Comparison of ENCODE assay signal across 1 cellular context in the genomic region with DNA sequence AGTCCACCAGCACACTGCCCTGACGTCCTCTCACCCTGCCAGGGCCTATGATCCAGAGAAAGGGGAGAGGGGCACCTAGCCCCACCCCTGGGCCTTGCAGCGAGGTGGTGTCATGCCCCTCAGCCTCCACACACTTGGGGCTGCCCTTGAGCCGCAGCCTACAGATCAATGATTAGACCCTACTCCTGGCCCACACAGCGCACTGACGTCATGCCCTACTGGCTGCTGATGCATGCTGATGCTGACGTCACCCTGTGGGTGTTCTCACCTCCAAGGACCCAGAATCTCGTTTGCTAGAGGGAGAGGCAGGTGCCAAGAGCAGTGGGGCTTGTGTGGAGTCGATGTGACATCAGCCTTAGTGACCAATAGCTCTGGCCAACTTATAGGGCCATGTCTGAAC.
A peak's percentile ranks its signal among the peaks of the same experiment; 100 is the strongest.
TF ChIP-seq lines count a peak whose summit lies in the region.

No MANE protein-coding gene starts in this region.

TF ChIP-seq in K562, 482 proteins besides CTCF, POLR2A, EP300 and RAD21 (continued from another document):
- TF ChIP-seq RUNX1 (IDR thresholded peaks at IDR 0.05; ENCODE audit: low read depth) (no peak), ATF7 (IDR thresholded peaks at IDR 0.05) (peak; percentile 60; the same call in 1 of the 2 replicates), ATF1 (CRISPR knock-in tag; IDR thresholded peaks at IDR 0.05) (no peak), ATF1 (tag; IDR thresholded peaks at IDR 0.05) (peak; percentile 86), CREM (IDR thresholded peaks at IDR 0.05; ENCODE audit: low read depth) (peak; percentile 83)
- TF ChIP-seq, protein P1, sequence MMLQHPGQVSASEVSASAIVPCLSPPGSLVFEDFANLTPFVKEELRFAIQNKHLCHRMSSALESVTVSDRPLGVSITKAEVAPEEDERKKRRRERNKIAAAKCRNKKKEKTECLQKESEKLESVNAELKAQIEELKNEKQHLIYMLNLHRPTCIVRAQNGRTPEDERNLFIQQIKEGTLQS (IDR thresholded peaks at IDR 0.05) = peak; percentile 80
- TF ChIP-seq, protein P1 (CRISPR knock-in tag; conservative IDR thresholded peaks at IDR 0.05) = no peak
- TF ChIP-seq, protein P2, sequence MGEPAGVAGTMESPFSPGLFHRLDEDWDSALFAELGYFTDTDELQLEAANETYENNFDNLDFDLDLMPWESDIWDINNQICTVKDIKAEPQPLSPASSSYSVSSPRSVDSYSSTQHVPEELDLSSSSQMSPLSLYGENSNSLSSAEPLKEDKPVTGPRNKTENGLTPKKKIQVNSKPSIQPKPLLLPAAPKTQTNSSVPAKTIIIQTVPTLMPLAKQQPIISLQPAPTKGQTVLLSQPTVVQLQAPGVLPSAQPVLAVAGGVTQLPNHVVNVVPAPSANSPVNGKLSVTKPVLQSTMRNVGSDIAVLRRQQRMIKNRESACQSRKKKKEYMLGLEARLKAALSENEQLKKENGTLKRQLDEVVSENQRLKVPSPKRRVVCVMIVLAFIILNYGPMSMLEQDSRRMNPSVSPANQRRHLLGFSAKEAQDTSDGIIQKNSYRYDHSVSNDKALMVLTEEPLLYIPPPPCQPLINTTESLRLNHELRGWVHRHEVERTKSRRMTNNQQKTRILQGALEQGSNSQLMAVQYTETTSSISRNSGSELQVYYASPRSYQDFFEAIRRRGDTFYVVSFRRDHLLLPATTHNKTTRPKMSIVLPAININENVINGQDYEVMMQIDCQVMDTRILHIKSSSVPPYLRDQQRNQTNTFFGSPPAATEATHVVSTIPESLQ (CRISPR knock-in tag; IDR thresholded peaks at IDR 0.05) = no peak
TF ChIP-seq in K562: peak in this region for 6.
